12 cellular contexts compared by ENCODE assay signal in genomic region chr2:113734187-113734586, GRCh38. TPM values are rescaled to one million over a fixed set of nuclear protein-coding genes. Genes with fewer than 3 reads are reported as not detected.
A peak's percentile ranks its signal among the peaks of the same experiment; 100 is the strongest.
DNase-seq lines count a peak whose midpoint lies in the region; ATAC-seq and TF ChIP-seq lines count a peak whose summit lies in the region.
"Had no signal": no experiment of that assay in that cellular context is flagged by ENCODE, and none has a peak within 500 bp of the region (broad histone marks: within the 10 kb centered on the region; RNA-seq: fewer than 3 reads in every experiment).

No MANE protein-coding gene starts in this region.

- 75 to 97% (median 86%) methylated on average over 1 of the region's 1 CpG for WGBS in stomach, 5 donors

- H3K27me3 ChIP-seq in stomach, result no peaks in the 10 kb centered on the region

- H3K4me1 Mint-ChIP-seq in activated T-helper 17 cell treated with anti-CD3 and anti-CD28 coated beads, Interleukin-2, amount 50 U/mL, for 72 hours, result no peaks in the 10 kb centered on the region
- H3K4me1 Mint-ChIP-seq: neural crest cell had no signal

- peaks cover 2 to 92% (median 89%) of the 10 kb centered on the region in 4 donors for H3K36me3 ChIP-seq in stomach

- no peak for TF ChIP-seq EP300 in stomach (IDR thresholded peaks at IDR 0.05)

- no peaks in the 10 kb centered on the region for H3K27me3 Mint-ChIP-seq in activated T-helper 17 cell treated with anti-CD3 and anti-CD28 coated beads, Interleukin-2, amount 50 U/mL, for 72 hours
- H3K27me3 Mint-ChIP-seq: activated naive CD8-positive, alpha-beta T cell treated with anti-CD3 and anti-CD28 coated beads, Interleukin-2, amount 10 ng/mL, durations not matched to agents 7 days and 5 days had no signal

- ATAC-seq in GM18868 (IDR thresholded peaks at IDR 0.05; ENCODE audit: unreplicated experiment) (peak; percentile 98), GM21390 (IDR thresholded peaks at IDR 0.05; ENCODE audit: unreplicated experiment) (peak; percentile 84), HG02973 (IDR thresholded peaks at IDR 0.05; ENCODE audit: unreplicated experiment) (peak; percentile 73), SK-N-SH treated with all-trans-retinoic acid at 6 μM for 48 hours (no peak)
- ATAC-seq in activated T-helper 17 cell treated with anti-CD3 and anti-CD28 coated beads, Interleukin-2, amount 50 U/mL, for 72 hours (replicated peaks), result peak; percentile 94

- TF ChIP-seq POLR2A in stomach (IDR thresholded peaks at IDR 0.05), result no peak

- intact Hi-C loops in stomach (cut with DNase I; ENCODE audit: low total_unique reads), result no loop called here

- H3K4me3 Mint-ChIP-seq in activated T-helper 17 cell treated with anti-CD3 and anti-CD28 coated beads, Interleukin-2, amount 50 U/mL, for 72 hours, result no peak overlapping the region
- H3K4me3 Mint-ChIP-seq: activated naive CD8-positive, alpha-beta T cell treated with anti-CD3 and anti-CD28 coated beads, Interleukin-2, amount 10 ng/mL, durations not matched to agents 7 days and 5 days; neural crest cell had no signal

- no peak overlapping the region for H3K27ac ChIP-seq in stomach

- peaks cover 62% of the 10 kb centered on the region for H3K36me3 Mint-ChIP-seq in activated T-helper 17 cell treated with anti-CD3 and anti-CD28 coated beads, Interleukin-2, amount 50 U/mL, for 72 hours (ENCODE audit: low read depth)

- TF ChIP-seq CTCF in stomach (IDR thresholded peaks at IDR 0.05), result no peak

- H3K9me3 ChIP-seq in stomach, result no peaks in the 10 kb centered on the region

- H3K4me1 ChIP-seq in stomach, result no peaks in the 10 kb centered on the region

- H3K4me3 ChIP-seq in stomach, result no peak overlapping the region

- H3K9me3 Mint-ChIP-seq in activated T-helper 17 cell treated with anti-CD3 and anti-CD28 coated beads, Interleukin-2, amount 50 U/mL, for 72 hours, result no peaks in the 10 kb centered on the region
- H3K9me3 Mint-ChIP-seq: activated naive CD8-positive, alpha-beta T cell treated with anti-CD3 and anti-CD28 coated beads, Interleukin-2, amount 10 ng/mL, durations not matched to agents 7 days and 5 days; neural crest cell had no signal

- H3K27ac Mint-ChIP-seq in activated T-helper 17 cell treated with anti-CD3 and anti-CD28 coated beads, Interleukin-2, amount 50 U/mL, for 72 hours, result no peak overlapping the region
- H3K27ac Mint-ChIP-seq: activated naive CD8-positive, alpha-beta T cell treated with anti-CD3 and anti-CD28 coated beads, Interleukin-2, amount 10 ng/mL, durations not matched to agents 7 days and 5 days had no signal

- DNase-seq in NCI-H446 treated with DMSO at 0.1 percent for 48 hours (lab: John Stamatoyannopoulos, UW) (no peak), stomach (no peak)
- DNase-seq: activated CD8-positive, alpha-beta memory T cell treated with anti-CD3 and anti-CD28 coated beads for 24 hours; activated naive CD8-positive, alpha-beta T cell treated with anti-CD3 and anti-CD28 coated beads, Interleukin-2, amount 10 ng/mL, durations not matched to agents 7 days and 5 days; NCI-H2171 treated with DMSO at 0.1 percent for 48 hours; T1000 had no signal

TF ChIP-seq in SK-N-SH treated with all-trans-retinoic acid at 6 μM for 48 hours, 23 proteins besides CTCF, POLR2A, EP300 and RAD21:
- TF ChIP-seq ARNTL (CRISPR knock-in tag; IDR thresholded peaks at IDR 0.05; ENCODE audit: borderline replicate concordance, low read depth) (no peak), ZFP30 (CRISPR knock-in tag; IDR thresholded peaks at IDR 0.05) (no peak), ZNF565 (CRISPR knock-in tag; conservative IDR thresholded peaks at IDR 0.05; ENCODE audit: low read depth) (no peak), ZC3H10 (CRISPR knock-in tag; IDR thresholded peaks at IDR 0.05) (no peak), SNAI2 (CRISPR knock-in tag; IDR thresholded peaks at IDR 0.05) (no peak), ZNF70 (CRISPR knock-in tag; IDR thresholded peaks at IDR 0.05) (no peak)
TF ChIP-seq in SK-N-SH treated with all-trans-retinoic acid at 6 μM for 48 hours: peak in this region for 0.

RNA-seq across cellular contexts. Expression of gene SLC35F5, which starts 22.3 kb away (rescaled TPM):
- total RNA-seq in activated T-helper 17 cell treated with anti-CD3 and anti-CD28 coated beads, Interleukin-2, amount 50 U/mL, for 72 hours, result 10 to 100 TPM; 23.8 to 35.8 TPM
- 100 to 1,000 TPM in 3 of 5 donors, 10 to 100 TPM in 2; 91.7 to 399 (median 108) TPM for total RNA-seq in stomach
- polyA plus RNA-seq in stomach, result 10 to 100 TPM in 2 of 3 donors, 1 to 10 TPM in 1; 8.7 to 15.1 (median 12.5) TPM
